1 cellular context compared by ENCODE assay signal in genomic region chr20:3909952-3910366, GRCh38.
TF ChIP-seq lines count a peak whose summit lies in the region.

No MANE protein-coding gene starts in this region.

TF ChIP-seq in K562, 482 proteins besides CTCF, POLR2A, EP300 and RAD21 (continued from another document and continues in another):
- TF ChIP-seq VEZF1 (CRISPR knock-in tag; IDR thresholded peaks at IDR 0.05) (peak; percentile 50; the same call in 1 of the 2 replicates), FOXA3 (CRISPR knock-in tag; conservative IDR thresholded peaks at IDR 0.05 in 1 of 2, IDR thresholded peaks at IDR 0.05 in 1 of 2) (peak in 1 of 2 experiments; percentile 53; a peak in 1 of 4 replicates), MEIS2 (IDR thresholded peaks at IDR 0.05; ENCODE audit: partially characterized antibody) (peak; percentile 17), CHAMP1 (IDR thresholded peaks at IDR 0.05) (peak; percentile 56; the same call in 1 of the 2 replicates), KLF1 (tag; IDR thresholded peaks at IDR 0.05) (no peak), ZNF696 (CRISPR knock-in tag; conservative IDR thresholded peaks at IDR 0.05) (no peak), XRCC4 (IDR thresholded peaks at IDR 0.05; ENCODE audit: extremely low read depth, insufficient read depth, insufficient read length) (no peak), MEF2D (tag; conservative IDR thresholded peaks at IDR 0.05; ENCODE audit: low read depth) (no peak), ESRRA (IDR thresholded peaks at IDR 0.05; ENCODE audit: borderline replicate concordance, low read depth) (peak; percentile 23; the same call in 1 of the 2 replicates), SPI1 (IDR thresholded peaks at IDR 0.05; ENCODE audit: borderline replicate concordance, low read depth, low read length) (no peak), ZKSCAN8 (CRISPR knock-in tag; IDR thresholded peaks at IDR 0.05) (peak; percentile 65; the same call in 1 of the 2 replicates), SMARCA5 (IDR thresholded peaks at IDR 0.05) (no peak), E2F6 (IDR thresholded peaks at IDR 0.05; ENCODE audit: borderline replicate concordance in 1 of 2, extremely low read depth in 1 of 2, insufficient read depth in 1 of 2, insufficient read length in 1 of 2, low read depth in 1 of 2, low read length in 1 of 2, poor library complexity in 1 of 2, severe bottlenecking in 1 of 2) (no peak), ZNF764 (CRISPR knock-in tag; IDR thresholded peaks at IDR 0.05; ENCODE audit: low read depth) (no peak), HES1 (IDR thresholded peaks at IDR 0.05; ENCODE audit: low read depth) (peak; percentile 57), CAMTA2 (CRISPR knock-in tag; conservative IDR thresholded peaks at IDR 0.05) (no peak), HDAC1 (IDR thresholded peaks at IDR 0.05) (peak in 1 of 2 experiments; percentile 79; a peak in 2 of 4 replicates), BRD9 (IDR thresholded peaks at IDR 0.05; ENCODE audit: low read depth, partially characterized antibody) (no peak), GTF2A2 (tag; IDR thresholded peaks at IDR 0.05) (no peak), ZNF79 (CRISPR knock-in tag; IDR thresholded peaks at IDR 0.05; ENCODE audit: low read depth) (no peak), GTF2B (IDR thresholded peaks at IDR 0.05; ENCODE audit: extremely low read depth, insufficient read length) (no peak), TBL1XR1 (IDR thresholded peaks at IDR 0.05; ENCODE audit: low read length in 2 of 2) (peak; percentile 61 to 64; a peak in 1 of 4 replicates), GTF2F1 (IDR thresholded peaks at IDR 0.05; ENCODE audit: low read depth, low read length) (no peak), ZBTB17 (CRISPR knock-in tag; IDR thresholded peaks at IDR 0.05) (no peak), MNT (conservative IDR thresholded peaks at IDR 0.05) (peak in 1 of 2 experiments; percentile 50; a peak in 2 of 4 replicates), ZNF830 (CRISPR knock-in tag; IDR thresholded peaks at IDR 0.05) (no peak), TBP (optimal IDR thresholded peaks at IDR 0.05; ENCODE audit: low read depth, low read length) (no peak), STAT5A (IDR thresholded peaks at IDR 0.05; ENCODE audit: borderline replicate concordance, low read length) (peak; percentile 86), IRF9 (tag; IDR thresholded peaks at IDR 0.05) (0 out of 2 replicates have a peak, but pooled peaks have one; percentile 10), MAZ (CRISPR knock-in tag; conservative IDR thresholded peaks at IDR 0.05 in 1 of 2, IDR thresholded peaks at IDR 0.05 in 1 of 2) (peak in 1 of 2 experiments; percentile 30; a peak in 1 of 4 replicates), ZNF23 (CRISPR knock-in tag; IDR thresholded peaks at IDR 0.05) (no peak), ZNF395 (CRISPR knock-in tag; IDR thresholded peaks at IDR 0.05) (peak; percentile 64; the same call in 1 of the 2 replicates), ZNF133 (CRISPR knock-in tag; IDR thresholded peaks at IDR 0.05) (no peak), RCOR1 (IDR thresholded peaks at IDR 0.05; ENCODE audit: borderline replicate concordance in 1 of 2, low read depth in 2 of 2, low read length in 2 of 2) (peak; percentile 59 to 86; a peak in 3 of 4 replicates), TCF3 (CRISPR knock-in tag; IDR thresholded peaks at IDR 0.05) (peak; percentile 99), HLTF (IDR thresholded peaks at IDR 0.05) (peak; percentile 62; the same call in 1 of the 2 replicates), MBD1 (CRISPR knock-in tag; IDR thresholded peaks at IDR 0.05) (no peak), RBM15 (IDR thresholded peaks at IDR 0.05; ENCODE audit: insufficient read depth, low read length) (no peak), POLR2H (tag; IDR thresholded peaks at IDR 0.05; ENCODE audit: low read depth) (no peak), TOE1 (IDR thresholded peaks at IDR 0.05; ENCODE audit: borderline replicate concordance) (no peak), TOE1 (CRISPR knock-in tag; IDR thresholded peaks at IDR 0.05; ENCODE audit: borderline replicate concordance, low read depth) (no peak), ELF4 (CRISPR knock-in tag; IDR thresholded peaks at IDR 0.05) (peak; percentile 73; the same call in 1 of the 2 replicates), ZFP1 (CRISPR knock-in tag; IDR thresholded peaks at IDR 0.05) (peak; percentile 91), NR0B1 (IDR thresholded peaks at IDR 0.05; ENCODE audit: partially characterized antibody) (no peak), DIDO1 (tag; IDR thresholded peaks at IDR 0.05; ENCODE audit: low read depth) (no peak), NR4A1 (CRISPR knock-in tag; IDR thresholded peaks at IDR 0.05) (no peak), NR4A1 (tag; IDR thresholded peaks at IDR 0.05) (0 out of 2 replicates have a peak, but pooled peaks have one; percentile 46), TCF7L2 (IDR thresholded peaks at IDR 0.05; ENCODE audit: low read depth, low read length) (no peak), TCFL5 (CRISPR knock-in tag; conservative IDR thresholded peaks at IDR 0.05) (no peak), ZMIZ1 (IDR thresholded peaks at IDR 0.05; ENCODE audit: low read depth in 2 of 2, low read length in 2 of 2) (peak in 1 of 2 experiments; percentile 90; a peak in 2 of 4 replicates), MTA2 (IDR thresholded peaks at IDR 0.05; ENCODE audit: low read depth) (peak; percentile 97)
